Comparison of ENCODE assay signal across 8 cellular contexts in genomic region chr4:37146260-37146659, GRCh38.
"Had no signal": no experiment of that assay in that cellular context is flagged by ENCODE, and none has a peak within 500 bp of the region (broad histone marks: within the 10 kb centered on the region; RNA-seq: fewer than 3 reads in every experiment).

No MANE protein-coding gene starts in this region.

- FAIRE-seq: G401.6, GM12878, GM12891, GM12892, GM18507, GM19239 had no signal

- ATAC-seq: GM12878 had no signal

- DNase-seq: GDM1, GF-D8 had no signal

- H3K4me3 ChIP-seq: GM12878 had no signal
